8 cellular contexts compared by ENCODE assay signal in genomic region chr21:39313457-39314154, GRCh38. TPM values are rescaled to one million over a fixed set of nuclear protein-coding genes. Genes with fewer than 3 reads are reported as not detected.
A peak's percentile ranks its signal among the peaks of the same experiment; 100 is the strongest.
DNase-seq lines count a peak whose midpoint lies in the region; ATAC-seq, FAIRE-seq and TF ChIP-seq lines count a peak whose summit lies in the region.

TSS of gene BRWD1 (minus strand) at chr21:39313632. CDS start at chr21:39313491, 141 bp downstream.

- peak within 1 kb of the TSS; percentile 91 for H4K91ac ChIP-seq in IMR-90 (ENCODE audit: insufficient read depth, low read depth, low read length)

- H3K18ac ChIP-seq in IMR-90 (ENCODE audit: low read depth, low read length), result peak within 1 kb of the TSS; percentile 79

- intact Hi-C loops in IMR-90 (cut with micrococcal nuclease), result loop anchor here (1.0 to 2.0 kb wide), 3 partner anchors 34 to 127 kb away; no protein-coding TSS in a partner anchor
- intact Hi-C loops in activated T-helper 1 cell treated with anti-CD3 and anti-CD28 coated beads, Interleukin-12 subunit alpha, Interleukin-12 subunit beta, Interleukin-2, Interleukin-4 antibody, amounts not matched to agents 30 ng/mL and 10 ng/mL and 1 ng/mL, durations not matched to agents 14 hours and 24 hours and 36 hours (cut with micrococcal nuclease), result loop anchor here (1.0 to 5.0 kb wide), 3 partner anchors 67 to 546 kb away; partner anchors contain the start of gene LCA5L
- intact Hi-C loops in natural killer cell (cut with micrococcal nuclease), result loop anchor here (1.0 to 2.0 kb wide), 3 partner anchors 35 to 131 kb away; partner anchors contain the start of gene PSMG1

- H3K14ac ChIP-seq in IMR-90 (replicated peaks; ENCODE audit: low read depth, low read length), result peak within 1 kb of the TSS; percentile 92

- no peak for FAIRE-seq in RCC 7860 (lab: Jason Lieb, UNC)

- peak within 1 kb of the TSS; percentile 98 for H2BK5ac ChIP-seq in IMR-90 (ENCODE audit: low read depth, low read length, poor library complexity, severe bottlenecking)

- WGBS in IMR-90 (ENCODE audit: extremely low coverage in 2 of 2, insufficient read length in 1 of 2), 2 experiments, result 2% methylated on average over 44 of the region's 101 CpGs; no CpG with 5 or more reads in 1 of the 2 experiments

- BruUV-seq in IMR-90 (replicated peaks; lab: Mats Ljungman, UMichigan), result no TSS peak

- H3K79me1 ChIP-seq in IMR-90 (ENCODE audit: low read depth in 1 of 2, low read length in 2 of 2), result peaks cover 14 to 27% of the 10 kb centered on the region in 2 experiments

- H3K4me1 ChIP-seq in IMR-90 (ENCODE audit: control insufficient read depth, insufficient read depth, low read length), result peaks cover 3% of the 10 kb centered on the region

- H4K5ac ChIP-seq in IMR-90 (ENCODE audit: low read depth, low read length), result peak within 1 kb of the TSS; percentile 86

- H3K4me2 ChIP-seq in IMR-90 (ENCODE audit: low read depth, low read length), result peak within 1 kb of the TSS; percentile 83

- H3K4me3 ChIP-seq in IMR-90 (ENCODE audit: insufficient read depth, low read depth, low read length) (peak within 1 kb of the TSS; percentile 49), fibroblast of mammary gland (ENCODE audit: control insufficient read depth, low read depth, low read length) (peak within 1 kb of the TSS; percentile 66)

- peaks cover 21% of the 10 kb centered on the region; the same call in 1 of the 2 replicates for H4K20me1 ChIP-seq in IMR-90 (ENCODE audit: insufficient read depth, low read length)

- TF ChIP-seq RAD21 in IMR-90 (IDR thresholded peaks at IDR 0.05; ENCODE audit: low read length), result peak; percentile 26; the same call in 1 of the 2 replicates

- H3K36me3 Mint-ChIP-seq in activated T-helper 1 cell treated with anti-CD3 and anti-CD28 coated beads, Interleukin-12 subunit alpha, Interleukin-12 subunit beta, Interleukin-2, Interleukin-4 antibody, amounts not matched to agents 30 ng/mL and 10 ng/mL and 1 ng/mL, durations not matched to agents 14 hours and 24 hours and 36 hours (ENCODE audit: low read depth), result peaks cover 16% of the 10 kb centered on the region
- peaks cover 6% of the 10 kb centered on the region for H3K36me3 Mint-ChIP-seq in natural killer cell

- DNase-seq in DMS 273 (lab: John Stamatoyannopoulos, UW; ENCODE audit: unreplicated experiment) (peak; percentile 96), IMR-90 (peak; percentile 81), RCC 7860 (ENCODE audit: low spot score) (peak; percentile 54), fibroblast of mammary gland (ENCODE audit: low read depth) (peak; percentile 71), natural killer cell (peak; percentile 81)
- DNase-seq in activated T-helper 1 cell treated with anti-CD3 and anti-CD28 coated beads, Interleukin-12 subunit alpha, Interleukin-12 subunit beta, Interleukin-2, Interleukin-4 antibody, amounts not matched to agents 30 ng/mL and 10 ng/mL and 1 ng/mL, durations not matched to agents 14 hours and 24 hours and 36 hours (ENCODE audit: low spot score), result peak; percentile 75
- DNase-seq in stimulated activated naive CD4-positive, alpha-beta T cell treated with Interleukin-2 at 50 U/mL for 16 hours (lab: John Stamatoyannopoulos, UW), result peak; percentile 80

- peaks cover 5% of the 10 kb centered on the region; the same call in 1 of the 2 replicates for H3K9me1 ChIP-seq in IMR-90 (ENCODE audit: insufficient read depth, low read length)

- H2BK20ac ChIP-seq in IMR-90 (ENCODE audit: low read depth, low read length), result peak within 1 kb of the TSS; percentile 30; the same call in 1 of the 2 replicates

- H3K56ac ChIP-seq in IMR-90 (ENCODE audit: extremely low read depth, insufficient read depth, low read length), result peak within 1 kb of the TSS; percentile 76

- TF ChIP-seq CTCF in IMR-90 (conservative IDR thresholded peaks at IDR 0.05; ENCODE audit: low read depth, low read length) (peak; percentile 37), fibroblast of mammary gland (conservative IDR thresholded peaks at IDR 0.05; ENCODE audit: control insufficient read depth, insufficient read depth, low read depth, low read length) (no peak), natural killer cell (IDR thresholded peaks at IDR 0.05) (peak; percentile 31)

- H3K27ac Mint-ChIP-seq in activated T-helper 1 cell treated with anti-CD3 and anti-CD28 coated beads, Interleukin-12 subunit alpha, Interleukin-12 subunit beta, Interleukin-2, Interleukin-4 antibody, amounts not matched to agents 30 ng/mL and 10 ng/mL and 1 ng/mL, durations not matched to agents 14 hours and 24 hours and 36 hours, result peak within 1 kb of the TSS; percentile 97
- H3K27ac Mint-ChIP-seq in natural killer cell, result peak within 1 kb of the TSS; percentile 92 to 97

- in situ Hi-C loops in IMR-90 (cut with MboI; ENCODE audit: low sequenced_read_pairs), result no loop called here

- no peaks in the 10 kb centered on the region for H3K27me3 Mint-ChIP-seq in activated T-helper 1 cell treated with anti-CD3 and anti-CD28 coated beads, Interleukin-12 subunit alpha, Interleukin-12 subunit beta, Interleukin-2, Interleukin-4 antibody, amounts not matched to agents 30 ng/mL and 10 ng/mL and 1 ng/mL, durations not matched to agents 14 hours and 24 hours and 36 hours (ENCODE audit: insufficient read depth)
- H3K27me3 Mint-ChIP-seq in natural killer cell (ENCODE audit: low read depth in 2 of 2), result no peaks in the 10 kb centered on the region

- H2BK120ac ChIP-seq in IMR-90 (ENCODE audit: low read depth, low read length), result peak within 1 kb of the TSS; percentile 93

- peaks cover 10% of the 10 kb centered on the region for H3K36me3 ChIP-seq in IMR-90 (ENCODE audit: control insufficient read depth, insufficient read depth, low read length)

- no peaks in the 10 kb centered on the region for H3K9me3 Mint-ChIP-seq in activated T-helper 1 cell treated with anti-CD3 and anti-CD28 coated beads, Interleukin-12 subunit alpha, Interleukin-12 subunit beta, Interleukin-2, Interleukin-4 antibody, amounts not matched to agents 30 ng/mL and 10 ng/mL and 1 ng/mL, durations not matched to agents 14 hours and 24 hours and 36 hours
- no peaks in the 10 kb centered on the region for H3K9me3 Mint-ChIP-seq in natural killer cell

- peak within 1 kb of the TSS; percentile 93 for H3K27ac ChIP-seq in IMR-90 (ENCODE audit: insufficient read depth, low read length)

- peak within 1 kb of the TSS; percentile 98 for H3K23ac ChIP-seq in IMR-90 (ENCODE audit: low read depth, low read length)

- H2AK9ac ChIP-seq in IMR-90 (replicated peaks; ENCODE audit: low read depth, low read length, poor library complexity), result peak within 1 kb of the TSS; percentile 89

- TF ChIP-seq POLR2A in IMR-90 (IDR thresholded peaks at IDR 0.05; ENCODE audit: low read depth, low read length), result peak; percentile 60; the same call in 1 of the 2 replicates

- peak within 1 kb of the TSS; percentile 88 for H3K4ac ChIP-seq in IMR-90 (ENCODE audit: low read depth, low read length)

- no peaks in the 10 kb centered on the region for H3K27me3 ChIP-seq in IMR-90 (ENCODE audit: control insufficient read depth, insufficient read depth, low read length)

- peaks cover 31% of the 10 kb centered on the region for H3K4me1 Mint-ChIP-seq in activated T-helper 1 cell treated with anti-CD3 and anti-CD28 coated beads, Interleukin-12 subunit alpha, Interleukin-12 subunit beta, Interleukin-2, Interleukin-4 antibody, amounts not matched to agents 30 ng/mL and 10 ng/mL and 1 ng/mL, durations not matched to agents 14 hours and 24 hours and 36 hours (ENCODE audit: low read depth)
- H3K4me1 Mint-ChIP-seq in natural killer cell, result peaks cover 30 to 38% of the 10 kb centered on the region in 2 donors

- 0 out of 3 replicates have a peak within 1 kb of the TSS, but pooled peaks have one; percentile 46 for H2BK15ac ChIP-seq in IMR-90 (ENCODE audit: low read depth, low read length)

- H3K4me3 Mint-ChIP-seq in activated T-helper 1 cell treated with anti-CD3 and anti-CD28 coated beads, Interleukin-12 subunit alpha, Interleukin-12 subunit beta, Interleukin-2, Interleukin-4 antibody, amounts not matched to agents 30 ng/mL and 10 ng/mL and 1 ng/mL, durations not matched to agents 14 hours and 24 hours and 36 hours, result peak within 1 kb of the TSS; percentile 92
- peak within 1 kb of the TSS; percentile 96 for H3K4me3 Mint-ChIP-seq in natural killer cell

- H3K9me3 ChIP-seq in IMR-90 (ENCODE audit: control insufficient read depth, insufficient read depth, low read length), result no peaks in the 10 kb centered on the region

- ATAC-seq in GM21423 (IDR thresholded peaks at IDR 0.05; ENCODE audit: unreplicated experiment) (peak; percentile 49), IMR-90 (ENCODE audit: low read depth) (peak; percentile 67), natural killer cell (peak; percentile 55 to 79 (median 62))

- peak within 1 kb of the TSS; percentile 97 for H2AFZ ChIP-seq in IMR-90 (replicated peaks; ENCODE audit: low read length, poor library complexity)

- peak within 1 kb of the TSS; percentile 14 to 92 for H4K8ac ChIP-seq in IMR-90 (ENCODE audit: low read depth in 2 of 2, low read length in 2 of 2)

- H3K9ac ChIP-seq in IMR-90 (ENCODE audit: low read depth, low read length), result peak within 1 kb of the TSS; percentile 78

- H2AK5ac ChIP-seq in IMR-90 (ENCODE audit: low read depth, low read length), result peak within 1 kb of the TSS; percentile 57; the same call in 1 of the 2 replicates

- CTCF ChIA-PET in IMR-90 (lab: Yijun Ruan, JAX), result interaction anchor here (0.6 kb wide), 1 partner anchor 28 kb away, joined by 5 read pairs; no protein-coding TSS in a partner anchor

- POLR2A ChIA-PET in IMR-90 (lab: Charles Lee; ENCODE audit: unreplicated experiment), result interaction anchor here (0.7 to 1.7 kb wide), 2 partner anchors 14 to 17 kb away, joined by 3 to 12 read pairs; no protein-coding TSS in a partner anchor

- dilution Hi-C loops in IMR-90 (cut with HindIII; ENCODE audit: low sequenced_read_pairs, unreplicated experiment), result no loop called here

TF ChIP-seq in IMR-90, 13 proteins besides CTCF, POLR2A, EP300 and RAD21 (continues in another document):
- TF ChIP-seq BHLHE40 (IDR thresholded peaks at IDR 0.05; ENCODE audit: low read depth, low read length) (peak; percentile 5; the same call in 1 of the 2 replicates), NFE2L2 (IDR thresholded peaks at IDR 0.05; ENCODE audit: low read depth, low read length) (no peak), MXI1 (IDR thresholded peaks at IDR 0.05; ENCODE audit: borderline replicate concordance, low read depth, low read length) (no peak), RCOR1 (IDR thresholded peaks at IDR 0.05; ENCODE audit: insufficient replicate concordance, low read length) (no peak), CEBPB (IDR thresholded peaks at IDR 0.05; ENCODE audit: low read depth, low read length) (no peak), MAZ (IDR thresholded peaks at IDR 0.05; ENCODE audit: borderline replicate concordance, low read depth, low read length) (peak; percentile 81; the same call in 1 of the 2 replicates)

RNA-seq across cellular contexts. Expression of gene BRWD1, which starts in this region (rescaled TPM):
- 28.7 and 55.5 TPM in 2 replicates for total RNA-seq in IMR-90 (2012; rRNA removed)
- 5.8 and 6.7 TPM in 2 replicates for polyA plus RNA-seq in IMR-90 (2012; rRNA removed)
- polyA plus RNA-seq in IMR-90 (2012; cell fraction: cytosol; rRNA removed), result 2.3 and 3.9 TPM in 2 replicates
- polyA plus RNA-seq in IMR-90 (2012; cell fraction: nucleus; rRNA removed; ENCODE audit: low replicate concordance), result 2.6 and 10.5 TPM in 2 replicates
- total RNA-seq in activated T-helper 1 cell treated with anti-CD3 and anti-CD28 coated beads, Interleukin-12 subunit alpha, Interleukin-12 subunit beta, Interleukin-2, Interleukin-4 antibody, amounts not matched to agents 30 ng/mL and 10 ng/mL and 1 ng/mL, durations not matched to agents 14 hours and 24 hours and 36 hours, result 34.7 and 38.1 TPM in 2 replicates
- total RNA-seq in natural killer cell, result 10 to 100 TPM; 92.0 to 93.8 (median 93.3) TPM

Comparison
In these comparisons a context has a peak if more than half of its experiments do, and no peak if none do; other contexts are left out.
1. Peak in every context shown above with its lines: DNase-seq, ATAC-seq, H3K4me3 ChIP-seq and H3K27ac ChIP-seq.